17 cellular contexts compared by ENCODE assay signal in genomic region chr3:123419850-123420292, GRCh38. TPM values are rescaled to one million over a fixed set of nuclear protein-coding genes. Genes with fewer than 3 reads are reported as not detected.
DNase-seq lines count a peak whose midpoint lies in the region; ATAC-seq and TF ChIP-seq lines count a peak whose summit lies in the region.
"Had no signal": no experiment of that assay in that cellular context is flagged by ENCODE, and none has a peak within 500 bp of the region (broad histone marks: within the 10 kb centered on the region; RNA-seq: fewer than 3 reads in every experiment).

No MANE protein-coding gene starts in this region.

- H3K36me3 Mint-ChIP-seq in brain, result no peaks in the 10 kb centered on the region
- H3K36me3 Mint-ChIP-seq: IgD-negative memory B cell had no signal

- peaks cover 0 to 100% (median 95%) of the 10 kb centered on the region in 4 donors for H3K4me1 ChIP-seq in sigmoid colon

- peak; percentile 67 for DNase-seq in G401 (ENCODE audit: low spot score)
- peak; percentile 41 to 52 for DNase-seq in hippocampal formation (lab: John Stamatoyannopoulos, UW)
- DNase-seq in sigmoid colon, result peak; percentile 91
- DNase-seq in activated T-cell treated with anti-CD3 and anti-CD28 coated beads for 4 hours, result no peak
- DNase-seq in NCI-H510A (lab: John Stamatoyannopoulos, UW), result no peak
- DNase-seq: activated gamma-delta T cell, AML-193, DMS79 treated with DMSO at 0.1 percent for 48 hours, lower lobe of right lung, NCI-H1436, NCI-H774, upper lobe of right lung had no signal

- H3K27ac Mint-ChIP-seq in brain, result peak overlapping the region in 4 of 5 experiments; percentile 23 to 83 (median 81)
- H3K27ac Mint-ChIP-seq: IgD-negative memory B cell had no signal

- TF ChIP-seq POLR2A in sigmoid colon (IDR thresholded peaks at IDR 0.05), result no peak

- TF ChIP-seq CTCF in brain (conservative IDR thresholded peaks at IDR 0.05), result no peak
- TF ChIP-seq CTCF in sigmoid colon (IDR thresholded peaks at IDR 0.05), result no peak

- H3K9me3 Mint-ChIP-seq in brain, result peaks cover 0 to 2% (median 0%) of the 10 kb centered on the region in 5 experiments
- H3K9me3 Mint-ChIP-seq: IgD-negative memory B cell had no signal

- H3K36me3 ChIP-seq in sigmoid colon, result no peaks in the 10 kb centered on the region
- H3K36me3 ChIP-seq: cardiac muscle cell, lower lobe of right lung, upper lobe of right lung had no signal

- H3K27me3 Mint-ChIP-seq in brain, result no peaks in the 10 kb centered on the region

- intact Hi-C loops in sigmoid colon (cut with DNase I), result no loop called here

- peak overlapping the region in 2 of 5 experiments; percentile 7 to 10 for H3K4me3 Mint-ChIP-seq in brain
- H3K4me3 Mint-ChIP-seq: IgD-negative memory B cell had no signal

- no peaks in the 10 kb centered on the region for H3K9me3 ChIP-seq in sigmoid colon
- H3K9me3 ChIP-seq: lower lobe of right lung, upper lobe of right lung had no signal

- in situ Hi-C loops in G401 (cut with HindIII; ENCODE audit: low sequenced_read_pairs), result no loop called here

- H3K4me1 Mint-ChIP-seq in brain, result peaks cover 34% of the 10 kb centered on the region

- no peak overlapping the region for H3K4me3 ChIP-seq in sigmoid colon
- H3K4me3 ChIP-seq: cardiac muscle cell, lower lobe of right lung, upper lobe of right lung had no signal

- ATAC-seq in HG02870 (IDR thresholded peaks at IDR 0.05; ENCODE audit: unreplicated experiment), result no peak
- no peak for ATAC-seq in HG03432 (IDR thresholded peaks at IDR 0.05; ENCODE audit: unreplicated experiment)
- ATAC-seq: lower lobe of right lung, upper lobe of right lung had no signal

- WGBS in sigmoid colon, 2 donors, result 78 to 86% methylated on average over 7 of the region's 7 CpGs

- no peaks in the 10 kb centered on the region for H3K27me3 ChIP-seq in sigmoid colon
- H3K27me3 ChIP-seq: cardiac muscle cell, upper lobe of right lung had no signal

- H3K27ac ChIP-seq in sigmoid colon, result peak overlapping the region; percentile 87 to 93 (median 91)
- H3K27ac ChIP-seq: cardiac muscle cell, lower lobe of right lung, upper lobe of right lung had no signal

- TF ChIP-seq EP300 in sigmoid colon (IDR thresholded peaks at IDR 0.05), result no peak

RNA-seq across cellular contexts. Expression of gene ADCY5, which starts 29.0 kb away (rescaled TPM):
- 0.07 and 5.5 TPM in 2 replicates for total RNA-seq in G401 (2014; rRNA removed; shearing (Covaris generic))
- 14.5 TPM for polyA plus RNA-seq in brain (ENCODE audit: insufficient read depth, low read depth, low replicate concordance)
- 10 to 100 TPM; 39.5 to 84.4 (median 62.2) TPM for total RNA-seq in sigmoid colon
- 1 to 10 TPM; 1.4 to 9.9 (median 5.4) TPM for polyA plus RNA-seq in sigmoid colon
- polyA plus RNA-seq: IgD-negative memory B cell had no signal

Comparison
In these comparisons a context has a peak if more than half of its experiments do, and no peak if none do; other contexts are left out.
1. DNase-seq: peak in G401 (single experiment), hippocampal formation (2 of 2) and sigmoid colon (single experiment); none in activated T-cell treated with anti-CD3 and anti-CD28 coated beads for 4 hours (single experiment) and NCI-H510A (single experiment).